ENCODE assay signal across 20 cellular contexts in the genomic region with DNA sequence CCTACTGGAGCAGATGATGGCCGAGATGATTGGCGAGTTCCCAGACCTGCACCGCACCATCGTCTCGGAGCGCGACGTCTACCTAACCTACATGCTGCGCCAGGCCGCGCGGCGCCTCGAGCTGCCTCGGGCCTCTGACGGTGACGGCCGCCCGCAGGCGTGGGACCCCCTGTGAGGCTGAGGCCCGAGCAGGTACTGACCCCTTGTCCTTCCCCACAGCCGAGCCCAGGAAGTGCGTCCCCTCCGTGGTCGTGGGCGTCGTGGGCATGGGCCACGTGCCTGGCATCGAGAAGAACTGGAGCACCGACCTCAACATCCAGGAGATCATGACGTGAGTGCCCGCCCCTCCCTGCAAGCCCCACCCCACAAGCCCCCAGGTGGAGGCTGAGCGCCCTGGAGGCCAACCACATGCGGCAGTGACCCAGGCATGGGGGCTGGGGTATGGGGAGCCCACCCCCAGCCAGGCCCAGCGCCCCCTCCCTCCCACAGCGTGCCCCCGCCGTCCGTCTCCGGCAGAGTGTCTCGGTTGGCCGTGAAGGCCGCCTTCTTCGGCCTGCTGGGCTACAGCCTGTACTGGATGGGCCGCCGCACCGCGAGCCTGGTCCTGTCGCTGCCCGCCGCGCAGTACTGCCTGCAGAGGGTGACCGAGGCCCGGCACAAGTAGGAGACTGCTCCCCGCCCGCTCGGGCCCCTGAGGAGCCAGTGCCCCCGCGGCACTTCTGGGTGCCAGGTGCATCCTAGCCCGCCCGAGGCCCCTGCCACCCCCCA. TPM values are rescaled to one million over a fixed set of nuclear protein-coding genes. Genes with fewer than 3 reads are reported as not detected.
DNase-seq lines count a peak whose midpoint lies in the region; ATAC-seq, FAIRE-seq and TF ChIP-seq lines count a peak whose summit lies in the region.
"Had no signal": no experiment of that assay in that cellular context is flagged by ENCODE, and none has a peak within 500 bp of the region (broad histone marks: within the 10 kb centered on the region; RNA-seq: fewer than 3 reads in every experiment).

No MANE protein-coding gene starts in this region.

- H3K9me3 ChIP-seq in BLaER1 treated with 17β-estradiol and CSF1 and Interleukin-3, amounts not matched to agents 10 nM and 100 nM (replicated peaks in 1 of 11): peaks cover 0 to 2% (median 0%) of the 10 kb centered on the region in 11 experiments; a peak in 3 of 22 replicates
- no peaks in the 10 kb centered on the region for H3K9me3 ChIP-seq in GM12878 (replicated peaks; ENCODE audit: control insufficient read depth, insufficient read depth, low read length)
- H3K9me3 ChIP-seq in neuronal stem cell (replicated peaks in 1 of 2; ENCODE audit: control insufficient read depth in 2 of 2, insufficient read depth in 1 of 2, low read depth in 1 of 2, low read length in 2 of 2): peaks cover 2 to 5% of the 10 kb centered on the region in 2 donors
- H3K9me3 ChIP-seq: SJSA1 had no signal

- H3K4me3 ChIP-seq in BLaER1 treated with 17β-estradiol and CSF1 and Interleukin-3, amounts not matched to agents 10 nM and 100 nM: peak overlapping the region in 1 of 10 experiments; percentile 26; a peak in 2 of 20 replicates
- no peak overlapping the region for H3K4me3 ChIP-seq in GM12878
- no peak overlapping the region for H3K4me3 ChIP-seq in neuronal stem cell (ENCODE audit: low read length in 2 of 2)
- H3K4me3 ChIP-seq: SJSA1 had no signal

- no TSS peak for BruUV-seq in GM12878 (replicated peaks; lab: Mats Ljungman, UMichigan)

- no peaks in the 10 kb centered on the region for H3K27me3 Mint-ChIP-seq in activated CD4-positive, alpha-beta memory T cell treated with anti-CD3 and anti-CD28 coated beads, Interleukin-2, amount 10 ng/mL, durations not matched to agents 7 days and 5 days
- no peaks in the 10 kb centered on the region for H3K27me3 Mint-ChIP-seq in mesothelial cell of epicardium (ENCODE audit: low read depth)

- H3K18ac ChIP-seq in neuronal stem cell (ENCODE audit: low read length): no peak overlapping the region

- no peak for TF ChIP-seq RAD21 in GM12878 (IDR thresholded peaks at IDR 0.05; ENCODE audit: insufficient read depth, low read depth, low read length)

- peaks cover 41 to 67% (median 56%) of the 10 kb centered on the region in 11 experiments for H3K36me3 ChIP-seq in BLaER1 treated with 17β-estradiol and CSF1 and Interleukin-3, amounts not matched to agents 10 nM and 100 nM
- peaks cover 0 to 44% of the 10 kb centered on the region in 2 experiments for H3K36me3 ChIP-seq in GM12878 (ENCODE audit: control insufficient read depth in 2 of 2, insufficient read depth in 2 of 2, low read length in 1 of 2)
- H3K36me3 ChIP-seq in neuronal stem cell (replicated peaks in 1 of 2; ENCODE audit: control insufficient read depth in 2 of 2, insufficient read depth in 2 of 2, low read length in 2 of 2): peaks cover 22 to 49% of the 10 kb centered on the region in 2 donors

- H3K4me1 ChIP-seq in BLaER1 treated with 17β-estradiol and CSF1 and Interleukin-3, amounts not matched to agents 10 nM and 100 nM: peaks cover 48 to 89% (median 83%) of the 10 kb centered on the region in 10 experiments
- H3K4me1 ChIP-seq in GM12878 (ENCODE audit: control insufficient read depth, insufficient read depth, low read length): peaks cover 31% of the 10 kb centered on the region
- peaks cover 10 to 13% of the 10 kb centered on the region in 2 donors for H3K4me1 ChIP-seq in neuronal stem cell (ENCODE audit: control insufficient read depth in 2 of 2, insufficient read depth in 1 of 2, low read depth in 1 of 2, low read length in 2 of 2)

- peaks cover 27% of the 10 kb centered on the region for H3K79me2 ChIP-seq in GM12878 (ENCODE audit: control insufficient read depth, insufficient read depth, low read length)

- no peak for TF ChIP-seq EP300 in GM12878 (IDR thresholded peaks at IDR 0.05; ENCODE audit: borderline replicate concordance in 1 of 2, control insufficient read depth in 1 of 2, low read depth in 2 of 2, low read length in 2 of 2)

- H3K27me3 ChIP-seq in BLaER1 treated with 17β-estradiol and CSF1 and Interleukin-3, amounts not matched to agents 10 nM and 100 nM: peaks cover 0 to 32% (median 0%) of the 10 kb centered on the region in 11 experiments; a peak in 6 of 22 replicates
- no peaks in the 10 kb centered on the region for H3K27me3 ChIP-seq in GM12878 (replicated peaks in 1 of 2; ENCODE audit: control insufficient read depth in 2 of 2, insufficient read depth in 2 of 2, low read length in 1 of 2)
- H3K27me3 ChIP-seq in neuronal stem cell (ENCODE audit: control insufficient read depth in 3 of 3, insufficient read depth in 3 of 3, low read depth in 1 of 3, low read length in 3 of 3): no peaks in the 10 kb centered on the region
- H3K27me3 ChIP-seq: SJSA1 had no signal

- CTCF ChIA-PET in GM12878 (lab: Yijun Ruan, JAX): no interaction called here
- CTCF ChIA-PET in activated CD4-positive, alpha-beta memory T cell treated with anti-CD3 and anti-CD28 coated beads, Interleukin-2, amount 10 ng/mL, durations not matched to agents 7 days and 5 days (lab: Charles Lee): no interaction called here

- H3K14ac ChIP-seq in neuronal stem cell (ENCODE audit: low read length): no peak overlapping the region

- H3K4me2 ChIP-seq in BLaER1 treated with 17β-estradiol and CSF1 and Interleukin-3, amounts not matched to agents 10 nM and 100 nM: peak overlapping the region in 9 of 11 experiments; percentile 95 to 100 (median 99); a peak in 15 of 22 replicates
- H3K4me2 ChIP-seq in GM12878 (ENCODE audit: control insufficient read depth, insufficient read depth): no peak overlapping the region
- H3K4me2 ChIP-seq in neuronal stem cell (ENCODE audit: insufficient read depth, low read length, poor library complexity, severe bottlenecking): no peak overlapping the region

- no peak overlapping the region for H2BK15ac ChIP-seq in neuronal stem cell (ENCODE audit: low read length)

- H2AFZ ChIP-seq in GM12878 (ENCODE audit: control insufficient read depth, low read depth, low read length): no peak overlapping the region
- H2AFZ ChIP-seq in neuronal stem cell (ENCODE audit: low read length): no peak overlapping the region

- no peaks in the 10 kb centered on the region for H3K9me3 Mint-ChIP-seq in activated CD4-positive, alpha-beta memory T cell treated with anti-CD3 and anti-CD28 coated beads, Interleukin-2, amount 10 ng/mL, durations not matched to agents 7 days and 5 days
- H3K9me3 Mint-ChIP-seq in mesothelial cell of epicardium: no peaks in the 10 kb centered on the region

- no peak for FAIRE-seq in GM12892 (lab: Jason Lieb, UNC)
- no peak for FAIRE-seq in GM12878 (lab: Jason Lieb, UNC)
- FAIRE-seq: RCC 7860 had no signal

- TF ChIP-seq POLR2A in GM12892 (IDR thresholded peaks at IDR 0.05; ENCODE audit: low read depth, low read length) (0 out of 2 replicates have a peak, but pooled peaks have one; percentile 7), GM12878 (IDR thresholded peaks at IDR 0.05; ENCODE audit: low read depth, low read length) (peak; percentile 38; the same call in 1 of the 2 replicates)

- peak overlapping the region; percentile 47 for H2BK120ac ChIP-seq in neuronal stem cell (ENCODE audit: low read depth, low read length)

- H4K91ac ChIP-seq in neuronal stem cell (ENCODE audit: low read depth, low read length, poor library complexity): no peak overlapping the region

- peaks cover 19% of the 10 kb centered on the region for H3K36me3 Mint-ChIP-seq in activated CD4-positive, alpha-beta memory T cell treated with anti-CD3 and anti-CD28 coated beads, Interleukin-2, amount 10 ng/mL, durations not matched to agents 7 days and 5 days (ENCODE audit: low read depth)
- H3K36me3 Mint-ChIP-seq in mesothelial cell of epicardium: peaks cover 3% of the 10 kb centered on the region

- in situ Hi-C loops in GM12878 (cut with MboI): no loop called here

- POLR2A ChIA-PET in GM12878 (lab: Charles Lee): no interaction called here
- POLR2A ChIA-PET in activated CD4-positive, alpha-beta memory T cell treated with anti-CD3 and anti-CD28 coated beads, Interleukin-2, amount 10 ng/mL, durations not matched to agents 7 days and 5 days (lab: Charles Lee): interaction anchor here (2.5 kb wide), 1 partner anchor 7 kb away, joined by 18 read pairs; no protein-coding TSS in a partner anchor

- H2BK5ac ChIP-seq in neuronal stem cell (ENCODE audit: low read length): no peak overlapping the region

- RAD21 ChIA-PET in GM12878 (lab: Charles Lee; ENCODE audit: unreplicated experiment): no interaction called here

- no peak overlapping the region for H3K27ac Mint-ChIP-seq in activated CD4-positive, alpha-beta memory T cell treated with anti-CD3 and anti-CD28 coated beads, Interleukin-2, amount 10 ng/mL, durations not matched to agents 7 days and 5 days
- no peak overlapping the region for H3K27ac Mint-ChIP-seq in mesothelial cell of epicardium

- peak overlapping the region in 4 of 11 experiments; percentile 94 to 95 (median 94); a peak in 6 of 22 replicates for H3K9ac ChIP-seq in BLaER1 treated with 17β-estradiol and CSF1 and Interleukin-3, amounts not matched to agents 10 nM and 100 nM
- no peak overlapping the region for H3K9ac ChIP-seq in GM12878 (ENCODE audit: control insufficient read depth, insufficient read depth, low read length)
- H3K9ac ChIP-seq in neuronal stem cell (ENCODE audit: low read depth, low read length, poor library complexity): no peak overlapping the region

- H3K27ac ChIP-seq in BLaER1 treated with 17β-estradiol and CSF1 and Interleukin-3, amounts not matched to agents 10 nM and 100 nM: peak overlapping the region in 2 of 11 experiments; percentile 43 to 90; a peak in 2 of 22 replicates
- H3K27ac ChIP-seq in GM12878 (ENCODE audit: control insufficient read depth, insufficient read depth): no peak overlapping the region
- no peak overlapping the region for H3K27ac ChIP-seq in neuronal stem cell (replicated peaks; ENCODE audit: low read length)
- H3K27ac ChIP-seq: HL-60, SJSA1 had no signal

- no peak for DNase-seq in GM12892 (ENCODE audit: insufficient read length)
- no peak for DNase-seq in GM12878 (ENCODE audit: low read depth, low spot score)
- no peak for DNase-seq in neuronal stem cell (ENCODE audit: low spot score)
- no peak for DNase-seq in activated CD4-positive, alpha-beta memory T cell treated with anti-CD3 and anti-CD28 coated beads, Interleukin-2, amount 10 ng/mL, durations not matched to agents 7 days and 5 days
- no peak for DNase-seq in HT-29 (ENCODE audit: low spot score)
- no peak for DNase-seq in mesothelial cell of epicardium (ENCODE audit: low spot score in 2 of 2, unreplicated experiment in 2 of 2)
- DNase-seq: EL, H9, Karpas-422, NCI-H1417, NCI-H1694 treated with DMSO at 0.1 percent for 48 hours, NCI-H2081 treated with DMSO at 0.1 percent for 48 hours, NCI-H2171 treated with DMSO at 0.1 percent for 48 hours, NCI-H526, OCI-M1 had no signal

- H3K4ac ChIP-seq in neuronal stem cell (ENCODE audit: low read length): no peak overlapping the region

- no peak overlapping the region for H2AK5ac ChIP-seq in neuronal stem cell (ENCODE audit: low read depth, low read length)

- WGBS in GM12878 (ENCODE audit: insufficient coverage, insufficient replicate concordance, low lambda C conversion rate, missing lambda C conversion rate): 95% methylated on average over 47 of the region's 61 CpGs
- WGBS in neuronal stem cell (ENCODE audit: extremely low coverage in 2 of 2, insufficient read length in 2 of 2, insufficient replicate concordance in 1 of 2), 2 donors: no CpG with 5 or more reads among the region's 61 CpGs

- no peak overlapping the region for H3K23ac ChIP-seq in neuronal stem cell (ENCODE audit: low read depth, low read length, poor library complexity)

- no peak for TF ChIP-seq CTCF in GM12878 (IDR thresholded peaks at IDR 0.05 in 2 of 3, conservative IDR thresholded peaks at IDR 0.05 in 1 of 3; ENCODE audit: control insufficient read depth in 2 of 3, extremely low read depth in 1 of 3, insufficient read depth in 1 of 3, low read depth in 3 of 3, low read length in 3 of 3)
- no peak for TF ChIP-seq CTCF in mesothelial cell of epicardium (IDR thresholded peaks at IDR 0.05; ENCODE audit: unreplicated experiment)

- intact Hi-C loops in GM12878 (cut with micrococcal nuclease; ENCODE audit: unreplicated experiment): loop anchor here (10.0 kb wide), 1 partner anchor 263 kb away; no protein-coding TSS in a partner anchor

- no peak overlapping the region for H4K8ac ChIP-seq in neuronal stem cell (ENCODE audit: low read depth, low read length)

- peaks cover 20% of the 10 kb centered on the region for H3K4me1 Mint-ChIP-seq in activated CD4-positive, alpha-beta memory T cell treated with anti-CD3 and anti-CD28 coated beads, Interleukin-2, amount 10 ng/mL, durations not matched to agents 7 days and 5 days
- H3K4me1 Mint-ChIP-seq in mesothelial cell of epicardium: peaks cover 16% of the 10 kb centered on the region

- SMC1A ChIA-PET in GM12878 (lab: Charles Lee; ENCODE audit: uncharacterized antibody, unreplicated experiment): no interaction called here

- H2BK12ac ChIP-seq in neuronal stem cell (ENCODE audit: low read length): no peak overlapping the region

- ATAC-seq in GM12878: no peak
- ATAC-seq: Right ventricle myocardium inferior had no signal

- H3K4me3 Mint-ChIP-seq in activated CD4-positive, alpha-beta memory T cell treated with anti-CD3 and anti-CD28 coated beads, Interleukin-2, amount 10 ng/mL, durations not matched to agents 7 days and 5 days: no peak overlapping the region
- H3K4me3 Mint-ChIP-seq in mesothelial cell of epicardium: no peak overlapping the region

- peaks cover 49 to 95% (median 86%) of the 10 kb centered on the region in 11 experiments; a peak in 21 of 22 replicates for H4K20me1 ChIP-seq in BLaER1 treated with 17β-estradiol and CSF1 and Interleukin-3, amounts not matched to agents 10 nM and 100 nM
- H4K20me1 ChIP-seq in GM12878 (ENCODE audit: control insufficient read depth, insufficient read depth): no peaks in the 10 kb centered on the region

- peaks cover 16% of the 10 kb centered on the region for H3K79me1 ChIP-seq in neuronal stem cell (ENCODE audit: low read depth, low read length)

RNA-seq across cellular contexts. Expression of gene SELENOO, which starts 2.8 kb away (rescaled TPM):
- 4.9 TPM for polyA plus RNA-seq in GM12892 (2012; ENCODE audit: missing spikeins)
- 8.6 and 12.9 TPM in 2 replicates for total RNA-seq in GM12878 (2013; cell fraction: nucleolus; rRNA removed)
- 19.8 and 23.3 TPM in 2 replicates for total RNA-seq in GM12878 (2014; rRNA removed)
- total RNA-seq in GM12878 (2014; rRNA removed; fragmentation: Illumina TruSeq; extraction: Trizol): 4.1 and 4.3 TPM in 2 replicates
- 18.1 and 21.7 TPM in 2 replicates for total RNA-seq in GM12878 (2021)
- 4.5 TPM for polyA plus RNA-seq in GM12878 (2011; ENCODE audit: low read depth)
- 3.2 and 7.6 TPM in 2 replicates for polyA plus RNA-seq in GM12878 (2011; rRNA removed)
- 13.6 and 22.1 TPM in 2 replicates for polyA plus RNA-seq in GM12878 (2011; cell fraction: cytosol; rRNA removed)
- 54.5 and 73.7 TPM in 2 replicates for polyA plus RNA-seq in GM12878 (2011; cell fraction: nucleus; rRNA removed)
- polyA plus RNA-seq in GM12878 (2012): 15.2 and 16.0 TPM in 2 replicates
- 0.16 and 2.4 TPM in 2 replicates for polyA plus RNA-seq in GM12878 (2014; fragmentation: Illumina TruSeq; extraction: Trizol)
- 1 to 10 TPM in 1 of 2 experiments, under 1 TPM in 1; 0.42 to 1.4 TPM for polyA plus RNA-seq in GM12878 (2014; fragmentation: Nextera tagmentation; extraction: Ambion mirVana)
- 20.3 and 28.2 TPM in 2 replicates for polyA plus RNA-seq in GM12878 (2014; rRNA removed)
- polyA plus RNA-seq in GM12878 (2016; fragmentation: Nextera tagmentation; extraction: Ambion mirVana): 1 to 10 TPM; 2.1 to 2.3 TPM
- 5.2 and 11.2 TPM in 2 replicates for polyA minus RNA-seq in GM12878 (2011; rRNA and poly(A)+ RNA removed)
- 3.5 and 3.7 TPM in 2 replicates for polyA minus RNA-seq in GM12878 (2011; cell fraction: cytosol; rRNA and poly(A)+ RNA removed)
- 5.3 and 7.7 TPM in 2 replicates for polyA minus RNA-seq in GM12878 (2011; cell fraction: nucleus; rRNA and poly(A)+ RNA removed)
- 11.5 TPM for polyA plus RNA-seq in neuronal stem cell (2013, experiment 1 of 2)
- 11.4 TPM for polyA plus RNA-seq in neuronal stem cell (2013, experiment 2 of 2)
- total RNA-seq in activated CD4-positive, alpha-beta memory T cell treated with anti-CD3 and anti-CD28 coated beads, Interleukin-2, amount 10 ng/mL, durations not matched to agents 7 days and 5 days: 10 to 100 TPM; 21.5 TPM
- total RNA-seq in HT-29 (2014; rRNA removed; shearing (Covaris generic)): 65.3 and 79.4 TPM in 2 replicates
- total RNA-seq in mesothelial cell of epicardium: 25.5 to 28.3 TPM (median 26.9 TPM) in 3 replicates

RNA-seq across cellular contexts. Expression of gene TRABD, which starts 12.3 kb away (rescaled TPM):
- 23.8 TPM for polyA plus RNA-seq in GM12892 (2012; ENCODE audit: missing spikeins)
- total RNA-seq in GM12878 (2013; cell fraction: nucleolus; rRNA removed): 46.9 and 56.0 TPM in 2 replicates
- total RNA-seq in GM12878 (2014; rRNA removed) (60.8 and 83.1 TPM in 2 replicates), GM12878 (2014; rRNA removed; fragmentation: Illumina TruSeq; extraction: Trizol) (15.6 and 18.4 TPM in 2 replicates), GM12878 (2021) (111 and 116 TPM in 2 replicates), mesothelial cell of epicardium (44.3 to 44.6 TPM (median 44.4 TPM) in 3 replicates)
- polyA plus RNA-seq in GM12878 (2011; ENCODE audit: low read depth): 24.6 TPM
- polyA plus RNA-seq in GM12878 (2011; rRNA removed) (15.5 and 33.0 TPM in 2 replicates), GM12878 (2014; fragmentation: Illumina TruSeq; extraction: Trizol) (0.93 and 9.0 TPM in 2 replicates), GM12878 (2014; fragmentation: Nextera tagmentation; extraction: Ambion mirVana) (1 to 10 TPM in 1 of 2 experiments, under 1 TPM in 1; 0.43 to 2.2 TPM), GM12878 (2014; rRNA removed) (106 and 125 TPM in 2 replicates), GM12878 (2016; fragmentation: Nextera tagmentation; extraction: Ambion mirVana) (100 to 1,000 TPM in 1 of 2 experiments, 10 to 100 TPM in 1; 93.4 to 109 TPM)
- polyA plus RNA-seq in GM12878 (2011; cell fraction: cytosol; rRNA removed): 51.3 and 72.8 TPM in 2 replicates
- 268 and 321 TPM in 2 replicates for polyA plus RNA-seq in GM12878 (2011; cell fraction: nucleus; rRNA removed)
- polyA plus RNA-seq in GM12878 (2012): 77.8 and 82.8 TPM in 2 replicates
- 19.8 and 41.7 TPM in 2 replicates for polyA minus RNA-seq in GM12878 (2011; rRNA and poly(A)+ RNA removed)
- 20.7 and 20.9 TPM in 2 replicates for polyA minus RNA-seq in GM12878 (2011; cell fraction: cytosol; rRNA and poly(A)+ RNA removed)
- polyA minus RNA-seq in GM12878 (2011; cell fraction: nucleus; rRNA and poly(A)+ RNA removed): 23.6 and 31.1 TPM in 2 replicates
- polyA plus RNA-seq in neuronal stem cell (2013, experiment 1 of 2): 34.5 TPM
- polyA plus RNA-seq in neuronal stem cell (2013, experiment 2 of 2): 33.8 TPM
- total RNA-seq in activated CD4-positive, alpha-beta memory T cell treated with anti-CD3 and anti-CD28 coated beads, Interleukin-2, amount 10 ng/mL, durations not matched to agents 7 days and 5 days: 100 to 1,000 TPM; 136 to 138 TPM
- total RNA-seq in HT-29 (2014; rRNA removed; shearing (Covaris generic)): 75.2 and 82.3 TPM in 2 replicates

RNA-seq across cellular contexts. Expression of gene PANX2, which starts 27.5 kb away (rescaled TPM):
- 0.19 TPM for polyA plus RNA-seq in GM12892 (2012; ENCODE audit: missing spikeins)
- total RNA-seq in GM12878 (2013; cell fraction: nucleolus; rRNA removed): 0.35 and 0.44 TPM in 2 replicates
- total RNA-seq in GM12878 (2014; rRNA removed): 0.17 TPM in 1 of 2 replicates, not detected in the other
- 0.04 TPM in 1 of 2 replicates, not detected in the other for total RNA-seq in GM12878 (2014; rRNA removed; fragmentation: Illumina TruSeq; extraction: Trizol)
- total RNA-seq in GM12878 (2021): 0.32 and 0.44 TPM in 2 replicates
- 0.18 TPM for polyA plus RNA-seq in GM12878 (2011; ENCODE audit: low read depth)
- polyA plus RNA-seq in GM12878 (2011; rRNA removed): 0.04 TPM in 1 of 2 replicates, not detected in the other
- polyA plus RNA-seq in GM12878 (2011; cell fraction: cytosol; rRNA removed): 0.07 and 0.08 TPM in 2 replicates
- polyA plus RNA-seq in GM12878 (2011; cell fraction: nucleus; rRNA removed): 0.63 and 0.73 TPM in 2 replicates
- polyA plus RNA-seq in GM12878 (2012): 0.80 TPM in 2 replicates
- not detected in 2 replicates for polyA plus RNA-seq in GM12878 (2014; fragmentation: Illumina TruSeq; extraction: Trizol)
- polyA plus RNA-seq in GM12878 (2014; fragmentation: Nextera tagmentation; extraction: Ambion mirVana): not detected
- polyA plus RNA-seq in GM12878 (2014; rRNA removed): 0.19 and 0.37 TPM in 2 replicates
- not detected for polyA plus RNA-seq in GM12878 (2016; fragmentation: Nextera tagmentation; extraction: Ambion mirVana)
- polyA minus RNA-seq in GM12878 (2011; rRNA and poly(A)+ RNA removed): 0.15 TPM in 1 of 2 replicates, not detected in the other
- 0.31 TPM in 1 of 2 replicates, not detected in the other for polyA minus RNA-seq in GM12878 (2011; cell fraction: cytosol; rRNA and poly(A)+ RNA removed)
- polyA minus RNA-seq in GM12878 (2011; cell fraction: nucleus; rRNA and poly(A)+ RNA removed): not detected in 2 replicates
- 3.0 TPM for polyA plus RNA-seq in neuronal stem cell (2013, experiment 1 of 2)
- 3.1 TPM for polyA plus RNA-seq in neuronal stem cell (2013, experiment 2 of 2)
- under 1 TPM; 0.83 to 0.88 TPM for total RNA-seq in activated CD4-positive, alpha-beta memory T cell treated with anti-CD3 and anti-CD28 coated beads, Interleukin-2, amount 10 ng/mL, durations not matched to agents 7 days and 5 days
- total RNA-seq in HT-29 (2014; rRNA removed; shearing (Covaris generic)): 1.1 and 1.4 TPM in 2 replicates
- 6.0 to 7.0 TPM (median 6.4 TPM) in 3 replicates for total RNA-seq in mesothelial cell of epicardium

RNA-seq across cellular contexts. Expression of gene TUBGCP6, which starts 46.8 kb away (rescaled TPM):
- polyA plus RNA-seq in GM12892 (2012; ENCODE audit: missing spikeins): 18.1 TPM
- 117 and 138 TPM in 2 replicates for total RNA-seq in GM12878 (2013; cell fraction: nucleolus; rRNA removed)
- total RNA-seq in GM12878 (2014; rRNA removed) (29.8 and 31.1 TPM in 2 replicates), GM12878 (2014; rRNA removed; fragmentation: Illumina TruSeq; extraction: Trizol) (9.7 and 10.4 TPM in 2 replicates), GM12878 (2021) (33.3 and 41.4 TPM in 2 replicates), mesothelial cell of epicardium (64.1 to 65.9 TPM (median 65.3 TPM) in 3 replicates)
- 14.9 TPM for polyA plus RNA-seq in GM12878 (2011; ENCODE audit: low read depth)
- polyA plus RNA-seq in GM12878 (2011; rRNA removed) (7.7 and 16.1 TPM in 2 replicates), GM12878 (2014; fragmentation: Illumina TruSeq; extraction: Trizol) (5.7 and 9.6 TPM in 2 replicates), GM12878 (2014; fragmentation: Nextera tagmentation; extraction: Ambion mirVana) (1 to 10 TPM in 1 of 2 experiments, under 1 TPM in 1; 0.74 to 2.0 TPM), GM12878 (2014; rRNA removed) (35.5 and 42.2 TPM in 2 replicates), GM12878 (2016; fragmentation: Nextera tagmentation; extraction: Ambion mirVana) (10 to 100 TPM; 22.8 to 23.0 TPM)
- 16.2 and 26.4 TPM in 2 replicates for polyA plus RNA-seq in GM12878 (2011; cell fraction: cytosol; rRNA removed)
- 370 and 394 TPM in 2 replicates for polyA plus RNA-seq in GM12878 (2011; cell fraction: nucleus; rRNA removed)
- 31.4 and 32.3 TPM in 2 replicates for polyA plus RNA-seq in GM12878 (2012)
- polyA minus RNA-seq in GM12878 (2011; rRNA and poly(A)+ RNA removed): 13.4 and 15.0 TPM in 2 replicates
- 10.2 and 10.4 TPM in 2 replicates for polyA minus RNA-seq in GM12878 (2011; cell fraction: cytosol; rRNA and poly(A)+ RNA removed)
- 32.4 and 44.1 TPM in 2 replicates for polyA minus RNA-seq in GM12878 (2011; cell fraction: nucleus; rRNA and poly(A)+ RNA removed)
- polyA plus RNA-seq in neuronal stem cell (2013, experiment 1 of 2): 12.1 TPM
- polyA plus RNA-seq in neuronal stem cell (2013, experiment 2 of 2): 12.1 TPM
- total RNA-seq in activated CD4-positive, alpha-beta memory T cell treated with anti-CD3 and anti-CD28 coated beads, Interleukin-2, amount 10 ng/mL, durations not matched to agents 7 days and 5 days: 10 to 100 TPM; 50.6 to 53.9 TPM
- 30.8 and 32.2 TPM in 2 replicates for total RNA-seq in HT-29 (2014; rRNA removed; shearing (Covaris generic))

RNA-seq across cellular contexts. Expression of gene HDAC10, which starts 53.0 kb away (rescaled TPM):
- 13.0 TPM for polyA plus RNA-seq in GM12892 (2012; ENCODE audit: missing spikeins)
- 111 and 138 TPM in 2 replicates for total RNA-seq in GM12878 (2013; cell fraction: nucleolus; rRNA removed)
- 13.8 and 20.5 TPM in 2 replicates for total RNA-seq in GM12878 (2014; rRNA removed)
- total RNA-seq in GM12878 (2014; rRNA removed; fragmentation: Illumina TruSeq; extraction: Trizol): 3.9 and 5.1 TPM in 2 replicates
- total RNA-seq in GM12878 (2021): 42.4 and 48.6 TPM in 2 replicates
- polyA plus RNA-seq in GM12878 (2011; ENCODE audit: low read depth): 19.5 TPM
- 4.4 and 7.9 TPM in 2 replicates for polyA plus RNA-seq in GM12878 (2011; rRNA removed)
- polyA plus RNA-seq in GM12878 (2011; cell fraction: cytosol; rRNA removed): 6.1 and 11.1 TPM in 2 replicates
- 298 and 323 TPM in 2 replicates for polyA plus RNA-seq in GM12878 (2011; cell fraction: nucleus; rRNA removed)
- polyA plus RNA-seq in GM12878 (2012): 62.3 and 69.8 TPM in 2 replicates
- polyA plus RNA-seq in GM12878 (2014; fragmentation: Illumina TruSeq; extraction: Trizol): 1.2 and 4.3 TPM in 2 replicates
- polyA plus RNA-seq in GM12878 (2014; fragmentation: Nextera tagmentation; extraction: Ambion mirVana): under 1 TPM; 0.26 to 0.51 TPM
- 42.3 and 51.7 TPM in 2 replicates for polyA plus RNA-seq in GM12878 (2014; rRNA removed)
- 1 to 10 TPM; 4.5 to 5.0 TPM for polyA plus RNA-seq in GM12878 (2016; fragmentation: Nextera tagmentation; extraction: Ambion mirVana)
- 9.3 and 15.4 TPM in 2 replicates for polyA minus RNA-seq in GM12878 (2011; rRNA and poly(A)+ RNA removed)
- polyA minus RNA-seq in GM12878 (2011; cell fraction: cytosol; rRNA and poly(A)+ RNA removed): 11.4 and 11.5 TPM in 2 replicates
- 51.5 and 73.5 TPM in 2 replicates for polyA minus RNA-seq in GM12878 (2011; cell fraction: nucleus; rRNA and poly(A)+ RNA removed)
- 20.1 TPM for polyA plus RNA-seq in neuronal stem cell (2013, experiment 1 of 2)
- 18.8 TPM for polyA plus RNA-seq in neuronal stem cell (2013, experiment 2 of 2)
- total RNA-seq in activated CD4-positive, alpha-beta memory T cell treated with anti-CD3 and anti-CD28 coated beads, Interleukin-2, amount 10 ng/mL, durations not matched to agents 7 days and 5 days: 10 to 100 TPM; 83.7 to 90.0 TPM
- 62.6 and 63.3 TPM in 2 replicates for total RNA-seq in HT-29 (2014; rRNA removed; shearing (Covaris generic))
- 77.6 to 81.3 TPM (median 79.5 TPM) in 3 replicates for total RNA-seq in mesothelial cell of epicardium

Comparison
In these comparisons a context has a peak if more than half of its experiments do, and no peak if none do; other contexts are left out.
1. H3K4me2 ChIP-seq: peak in BLaER1 treated with 17β-estradiol and CSF1 and Interleukin-3, amounts not matched to agents 10 nM and 100 nM (9 of 11); none in GM12878 (single experiment) and neuronal stem cell (single experiment).